Comparison of ENCODE assay signal across 21 cellular contexts in genomic region chr14:30191639-30192279, GRCh38.
DNase-seq lines count a peak whose midpoint lies in the region; ATAC-seq, FAIRE-seq and TF ChIP-seq lines count a peak whose summit lies in the region.
"Had no signal": no experiment of that assay in that cellular context is flagged by ENCODE, and none has a peak within 500 bp of the region (broad histone marks: within the 10 kb centered on the region; RNA-seq: fewer than 3 reads in every experiment).

No MANE protein-coding gene starts in this region.

- CTCF ChIA-PET in HepG2 (lab: Yijun Ruan, JAX; ENCODE audit: low intra/inter-chr PET ratio, low total read pairs) = no interaction called here

- intact Hi-C loops in HepG2 (cut with micrococcal nuclease; ENCODE audit: unreplicated experiment) = no loop called here
- intact Hi-C loops in right lobe of liver (cut with DNase I) = no loop called here

- no peak for DNase-seq in HepG2 (ENCODE audit: low spot score)
- no peak for DNase-seq in right lobe of liver
- DNase-seq in choroid plexus epithelial cell (ENCODE audit: low read depth) = peak; percentile 16
- DNase-seq in fibroblast of the aortic adventitia (ENCODE audit: low read depth) = peak; percentile 24
- no peak for DNase-seq in 8988T
- DNase-seq in substantia nigra (lab: John Stamatoyannopoulos, UW) = no peak
- DNase-seq: DMS53, H9, KG1, NCI-H1092 treated with DMSO at 0.1 percent for 48 hours, NCI-H146, NCI-H2029, NCI-H226, NCI-H510A treated with DMSO at 0.1 percent for 48 hours, NCI-H82, Right ventricle myocardium superior had no signal

- in situ Hi-C loops in HepG2 (cut with HindIII; ENCODE audit: extremely low pct_ligation_motif_present, low pct_unique_long_range_greater_than_20kb) = no loop called here

- ATAC-seq in HepG2 (no peak), right lobe of liver (no peak), GM21390 (IDR thresholded peaks at IDR 0.05; ENCODE audit: unreplicated experiment) (no peak)

- H3K4me1 ChIP-seq in HepG2 (ENCODE audit: insufficient read depth, low read length) (no peaks in the 10 kb centered on the region), right lobe of liver (no peaks in the 10 kb centered on the region), skeletal muscle satellite cell (ENCODE audit: control insufficient read depth, insufficient read depth, low read length) (peaks cover 54% of the 10 kb centered on the region)

- POLR2A ChIA-PET in HepG2 (lab: Yijun Ruan, JAX) = no interaction called here

- H3K9ac ChIP-seq in HepG2 (ENCODE audit: insufficient read depth, low read depth, low read length) (no peak overlapping the region), skeletal muscle satellite cell (ENCODE audit: low read depth, low read length) (peak overlapping the region; percentile 9)

- H4K20me1 ChIP-seq in HepG2 (ENCODE audit: insufficient read depth, low read length) = no peaks in the 10 kb centered on the region

- no peaks in the 10 kb centered on the region for H3K79me2 ChIP-seq in HepG2 (ENCODE audit: insufficient read depth, low read length)

- FAIRE-seq in HepG2 (lab: Jason Lieb, UNC) = no peak
- FAIRE-seq: D721Med had no signal

- no peaks in the 10 kb centered on the region for H3K27me3 ChIP-seq in HepG2 (ENCODE audit: control insufficient read depth in 1 of 2, insufficient read depth in 2 of 2, low read length in 2 of 2)
- H3K27me3 ChIP-seq in right lobe of liver = no peaks in the 10 kb centered on the region
- H3K27me3 ChIP-seq in skeletal muscle satellite cell (ENCODE audit: control insufficient read depth, insufficient read depth, low read length) = no peaks in the 10 kb centered on the region

- no TSS peak for BruUV-seq in HepG2 (replicated peaks; lab: Mats Ljungman, UMichigan)

- no peaks in the 10 kb centered on the region for H3K36me3 ChIP-seq in HepG2 (replicated peaks in 1 of 2; ENCODE audit: control insufficient read depth in 1 of 2, insufficient read depth in 2 of 2, low read length in 2 of 2)
- H3K36me3 ChIP-seq in right lobe of liver = no peaks in the 10 kb centered on the region
- H3K36me3 ChIP-seq in skeletal muscle satellite cell (ENCODE audit: insufficient read depth, low read length) = no peaks in the 10 kb centered on the region

- H2AFZ ChIP-seq in HepG2 (ENCODE audit: low read length) = no peak overlapping the region

- TF ChIP-seq CTCF in HepG2 (CRISPR knock-in tag; IDR thresholded peaks at IDR 0.05) (no peak), right lobe of liver (IDR thresholded peaks at IDR 0.05) (no peak), choroid plexus epithelial cell (conservative IDR thresholded peaks at IDR 0.05; ENCODE audit: low read depth, low read length) (no peak), fibroblast of the aortic adventitia (IDR thresholded peaks at IDR 0.05; ENCODE audit: insufficient read depth, low read length) (no peak)

- TF ChIP-seq POLR2A in HepG2 (IDR thresholded peaks at IDR 0.05; ENCODE audit: insufficient read depth in 1 of 2, low read depth in 2 of 2, low read length in 2 of 2) (no peak), right lobe of liver (IDR thresholded peaks at IDR 0.05) (no peak)

- peaks cover 63% of the 10 kb centered on the region for H3K9me3 ChIP-seq in HepG2 (ENCODE audit: low read length)
- no peaks in the 10 kb centered on the region for H3K9me3 ChIP-seq in right lobe of liver
- H3K9me3 ChIP-seq in skeletal muscle satellite cell (replicated peaks; ENCODE audit: low read length) = no peaks in the 10 kb centered on the region

- WGBS in HepG2 (ENCODE audit: low lambda C conversion rate) = under 1% methylated on average over 2 of the region's 2 CpGs
- 39% methylated on average over 2 of the region's 2 CpGs for WGBS in right lobe of liver (ENCODE audit: insufficient coverage, low coverage, low lambda C conversion rate, missing lambda C conversion rate)

- H3K4me2 ChIP-seq in HepG2 (ENCODE audit: low read depth, low read length) (no peak overlapping the region), skeletal muscle satellite cell (ENCODE audit: low read length) (no peak overlapping the region)

- H3K4me3 ChIP-seq in HepG2 (replicated peaks in 1 of 3; ENCODE audit: insufficient read depth in 1 of 3, low read depth in 2 of 3, low read length in 3 of 3) (no peak overlapping the region), right lobe of liver (no peak overlapping the region), choroid plexus epithelial cell (ENCODE audit: low read depth, low read length) (no peak overlapping the region), fibroblast of the aortic adventitia (ENCODE audit: low read depth, low read length) (no peak overlapping the region), skeletal muscle satellite cell (ENCODE audit: low read length) (no peak overlapping the region)

- no peak for TF ChIP-seq EP300 in HepG2 (IDR thresholded peaks at IDR 0.05; ENCODE audit: low read depth in 2 of 2, low read length in 2 of 2)
- TF ChIP-seq EP300 in HepG2 (CRISPR knock-in tag; IDR thresholded peaks at IDR 0.05; ENCODE audit: borderline replicate concordance) = no peak

- H3K27ac ChIP-seq in HepG2 (ENCODE audit: extremely low read length, insufficient read depth, low read length) (no peak overlapping the region), right lobe of liver (no peak overlapping the region), substantia nigra (ENCODE audit: low read depth, low read length, poor library complexity, severe bottlenecking) (no peak overlapping the region)
- H3K27ac ChIP-seq: 22Rv1, HL-60 had no signal

- no peak for TF ChIP-seq RAD21 in HepG2 (CRISPR knock-in tag; IDR thresholded peaks at IDR 0.05)

TF ChIP-seq in HepG2, 621 proteins besides CTCF, POLR2A, EP300 and RAD21:
- TF ChIP-seq ZMAT5 (CRISPR knock-in tag; IDR thresholded peaks at IDR 0.05; ENCODE audit: borderline replicate concordance, low read depth) (no peak), IRF9 (CRISPR knock-in tag; IDR thresholded peaks at IDR 0.05; ENCODE audit: borderline replicate concordance) (no peak), ATF4 (CRISPR knock-in tag; IDR thresholded peaks at IDR 0.05) (no peak), MAFK (conservative IDR thresholded peaks at IDR 0.05 in 1 of 2, IDR thresholded peaks at IDR 0.05 in 1 of 2; ENCODE audit: low read length in 2 of 2) (no peak), THAP8 (CRISPR knock-in tag; IDR thresholded peaks at IDR 0.05; ENCODE audit: borderline replicate concordance) (no peak), CEBPB (IDR thresholded peaks at IDR 0.05; ENCODE audit: borderline replicate concordance, low read depth, low read length) (peak; percentile 39; the same call in 1 of the 2 replicates)

Comparison
In these comparisons a context has a peak if more than half of its experiments do, and no peak if none do; other contexts are left out.
1. DNase-seq: peak in choroid plexus epithelial cell (single experiment) and fibroblast of the aortic adventitia (single experiment); none in HepG2 (single experiment), right lobe of liver (0 of 3), 8988T (single experiment) and substantia nigra (0 of 49).